Comparison of ENCODE assay signal across 8 cellular contexts in the genomic region with DNA sequence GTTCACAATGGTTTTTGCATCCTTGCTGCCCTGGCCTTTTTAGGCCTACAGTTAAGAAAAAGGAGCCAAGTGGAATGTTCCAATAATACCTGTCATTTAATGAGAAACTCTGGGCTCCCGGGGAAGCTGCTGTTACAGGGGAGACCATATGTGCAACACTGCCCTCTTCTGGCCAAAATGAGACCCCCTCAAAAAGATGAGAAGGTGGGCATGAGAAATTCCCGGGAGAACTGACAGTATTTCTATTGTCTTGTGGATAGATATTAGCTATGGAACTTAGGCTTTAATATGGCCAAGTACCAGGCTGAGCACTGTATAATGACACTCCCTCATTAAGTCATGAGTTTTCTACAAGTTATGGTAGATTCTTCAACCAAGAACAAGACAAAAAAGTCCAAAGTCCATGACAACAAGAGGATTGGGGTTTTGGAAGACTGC.
DNase-seq lines count a peak whose midpoint lies in the region; ATAC-seq, FAIRE-seq and TF ChIP-seq lines count a peak whose summit lies in the region.

No MANE protein-coding gene starts in this region.

- no peaks in the 10 kb centered on the region for H3K9me3 ChIP-seq in BE2C
- H3K9me3 ChIP-seq in parathyroid adenoma (ENCODE audit: control insufficient read depth, low read length): no peaks in the 10 kb centered on the region

- peak; percentile 84 for TF ChIP-seq CTCF in BE2C (IDR thresholded peaks at IDR 0.05; ENCODE audit: low read depth, low read length)
- peak; percentile 84 for TF ChIP-seq CTCF in fibroblast of the aortic adventitia (IDR thresholded peaks at IDR 0.05; ENCODE audit: insufficient read depth, low read length)
- TF ChIP-seq CTCF in parathyroid adenoma (IDR thresholded peaks at IDR 0.05): peak; percentile 56

- ATAC-seq in HG03521 (IDR thresholded peaks at IDR 0.05; ENCODE audit: unreplicated experiment) (no peak), GM21737 (IDR thresholded peaks at IDR 0.05; ENCODE audit: unreplicated experiment) (no peak)

- H3K9ac ChIP-seq in parathyroid adenoma: no peak overlapping the region

- H3K27ac ChIP-seq in parathyroid adenoma: no peak overlapping the region

- no peak overlapping the region for H2AFZ ChIP-seq in parathyroid adenoma

- H3K36me3 ChIP-seq in BE2C (no peaks in the 10 kb centered on the region), parathyroid adenoma (ENCODE audit: control insufficient read depth, insufficient read depth, low read length) (no peaks in the 10 kb centered on the region)

- H3K4me1 ChIP-seq in BE2C (no peaks in the 10 kb centered on the region), parathyroid adenoma (no peaks in the 10 kb centered on the region)

- H3K27me3 ChIP-seq in BE2C (no peaks in the 10 kb centered on the region), parathyroid adenoma (ENCODE audit: control insufficient read depth, insufficient read depth, low read length) (no peaks in the 10 kb centered on the region)

- H3K4me3 ChIP-seq in BE2C (ENCODE audit: low read depth, low read length) (no peak overlapping the region), fibroblast of the aortic adventitia (ENCODE audit: low read depth, low read length) (no peak overlapping the region), parathyroid adenoma (ENCODE audit: low read depth, low read length) (no peak overlapping the region)

- no peaks in the 10 kb centered on the region for H3K79me2 ChIP-seq in parathyroid adenoma

- peak; percentile 71 for FAIRE-seq in GM19239 (lab: Jason Lieb, UNC)

- no peak overlapping the region for H3K4me2 ChIP-seq in parathyroid adenoma (ENCODE audit: low read length)

- DNase-seq in BE2C (peak; percentile 70), GM19239 (ENCODE audit: insufficient read length, low spot score) (peak; percentile 74), NCI-H69 (lab: John Stamatoyannopoulos, UW) (peak; percentile 63), fibroblast of the aortic adventitia (ENCODE audit: low read depth) (peak; percentile 77)
- DNase-seq in activated CD8-positive, alpha-beta memory T cell treated with anti-CD3 and anti-CD28 coated beads, Interleukin-2, amount 50 U/mL, for 4 hours: peak; percentile 39
